ENCODE assay signal across 8 cellular contexts in genomic region chr5:110054240-110054639, GRCh38.
DNase-seq lines count a peak whose midpoint lies in the region; ATAC-seq lines count a peak whose summit lies in the region.

No MANE protein-coding gene starts in this region.

- DNase-seq in NCI-H2107 (lab: John Stamatoyannopoulos, UW) (peak; percentile 31), skeletal muscle cell (ENCODE audit: low read depth) (peak; percentile 66), cortex of kidney (lab: John Stamatoyannopoulos, UW) (no peak), hippocampal formation (lab: John Stamatoyannopoulos, UW) (no peak)
- peak; percentile 79 for DNase-seq in activated CD4-positive, alpha-beta T cell treated with anti-CD3 and anti-CD28 coated beads for 48 hours
- peak; percentile 57 for DNase-seq in effector CD8-positive, alpha-beta T cell (lab: John Stamatoyannopoulos, UW)

- H3K4me3 ChIP-seq in skeletal muscle cell (ENCODE audit: low read depth, low read length) = no peak overlapping the region

- ATAC-seq in GM18502 (IDR thresholded peaks at IDR 0.05; ENCODE audit: poor library complexity, unreplicated experiment) (peak; percentile 92), HG02763 (IDR thresholded peaks at IDR 0.05; ENCODE audit: unreplicated experiment) (peak; percentile 82)

Comparison
In these comparisons a context has a peak if more than half of its experiments do, and no peak if none do; other contexts are left out.
1. DNase-seq: peak in NCI-H2107 (single experiment), activated CD4-positive, alpha-beta T cell treated with anti-CD3 and anti-CD28 coated beads for 48 hours (single experiment), effector CD8-positive, alpha-beta T cell (single experiment) and skeletal muscle cell (single experiment); none in cortex of kidney (single experiment) and hippocampal formation (0 of 2).